2 cellular contexts compared by ENCODE assay signal in genomic region chr13:40863723-40864122, GRCh38.
A peak's percentile ranks its signal among the peaks of the same experiment; 100 is the strongest.
TF ChIP-seq lines count a peak whose summit lies in the region.

No MANE protein-coding gene starts in this region.

TF ChIP-seq in HepG2, 621 proteins besides CTCF, POLR2A, EP300 and RAD21 (continued from another document):
- TF ChIP-seq ZNF503 (CRISPR knock-in tag; IDR thresholded peaks at IDR 0.05), result no peak

TF ChIP-seq in SK-N-SH treated with all-trans-retinoic acid at 6 μM for 48 hours, 23 proteins besides CTCF, POLR2A, EP300 and RAD21 (continued from another document):
- TF ChIP-seq TSHZ2 (CRISPR knock-in tag; IDR thresholded peaks at IDR 0.05), result peak; percentile 42; the same call in 1 of the 2 replicates
